Comparison of ENCODE assay signal across 14 cellular contexts in the genomic region with DNA sequence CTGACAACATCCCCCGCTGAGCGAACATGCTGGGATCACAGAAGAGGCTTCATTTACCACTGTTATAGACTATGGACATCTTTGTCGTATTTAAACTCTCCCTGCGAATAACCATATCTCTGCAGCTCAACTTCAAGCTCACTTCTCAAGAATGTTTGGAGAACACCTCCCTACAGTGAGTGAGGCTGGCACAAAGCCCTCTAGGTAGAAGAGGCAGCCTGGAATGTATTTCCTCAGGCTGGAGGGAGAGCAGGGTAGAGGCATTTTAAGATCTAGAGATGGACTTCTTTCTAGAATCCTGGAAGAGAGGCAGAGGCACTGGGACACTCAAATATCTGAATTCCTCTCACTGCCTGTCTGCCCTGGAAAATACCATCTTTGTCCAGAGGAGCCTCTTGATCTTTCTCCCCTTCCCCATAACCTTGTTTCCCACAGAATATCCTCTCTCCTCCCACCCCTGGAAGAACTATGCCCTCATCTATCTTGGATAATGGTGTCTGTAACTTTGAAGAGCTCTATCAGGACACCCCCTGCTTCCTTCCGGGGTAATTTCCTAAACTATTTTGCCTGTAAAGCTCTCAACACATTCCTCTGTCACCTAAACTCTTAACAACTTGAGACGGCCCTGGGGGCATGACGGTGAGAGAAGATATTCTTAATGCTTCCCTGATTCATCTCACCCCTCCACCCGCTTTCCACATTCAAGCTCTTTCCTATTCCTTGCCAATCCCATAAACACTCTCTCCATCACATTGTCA. TPM values are rescaled to one million over a fixed set of nuclear protein-coding genes. Genes with fewer than 3 reads are reported as not detected.
DNase-seq lines count a peak whose midpoint lies in the region; ATAC-seq and TF ChIP-seq lines count a peak whose summit lies in the region.
"Had no signal": no experiment of that assay in that cellular context is flagged by ENCODE, and none has a peak within 500 bp of the region (broad histone marks: within the 10 kb centered on the region; RNA-seq: fewer than 3 reads in every experiment).

No MANE protein-coding gene starts in this region.

- POLR2A ChIA-PET in IMR-90 (lab: Charles Lee; ENCODE audit: unreplicated experiment) = interaction anchor here (0.5 kb wide), 1 partner anchor 74 kb away, joined by 8 read pairs; no protein-coding TSS in a partner anchor

- 79% methylated on average over 5 of the region's 8 CpGs; no CpG with 5 or more reads in 1 of the 2 experiments for WGBS in IMR-90 (ENCODE audit: extremely low coverage in 2 of 2, insufficient read length in 1 of 2), 2 experiments
- WGBS in smooth muscle cell (ENCODE audit: low lambda C conversion rate) = 54% methylated on average over 8 of the region's 8 CpGs
- WGBS in esophagus muscularis mucosa = 59% methylated on average over 8 of the region's 8 CpGs

- H4K20me1 ChIP-seq in IMR-90 (ENCODE audit: insufficient read depth, low read length) (no peaks in the 10 kb centered on the region), smooth muscle cell (ENCODE audit: low read depth) (peaks cover 10% of the 10 kb centered on the region)

- H3K27ac Mint-ChIP-seq in CD14-positive monocyte = no peak overlapping the region

- H3K36me3 Mint-ChIP-seq in CD14-positive monocyte = peaks cover 0 to 2% of the 10 kb centered on the region in 2 donors
- H3K36me3 Mint-ChIP-seq: CD4-positive, CD25-positive, alpha-beta regulatory T cell had no signal

- peak; percentile 58 for DNase-seq in ELF-1 (ENCODE audit: low read depth, low spot score)
- no peak for DNase-seq in IMR-90
- DNase-seq in islet precursor cell = peak; percentile 86
- DNase-seq in smooth muscle cell (lab: John Stamatoyannopoulos, UW; ENCODE audit: unreplicated experiment) = no peak
- DNase-seq in CD14-positive monocyte (ENCODE audit: low spot score) = no peak
- DNase-seq in central memory CD4-positive, alpha-beta T cell = no peak
- DNase-seq in esophagus muscularis mucosa (ENCODE audit: extremely low spot score) = no peak
- DNase-seq: CD4-positive, CD25-positive, alpha-beta regulatory T cell; DMS53; KG1; MG63; NCI-H1092 treated with DMSO at 0.1 percent for 48 hours; SHP77 treated with DMSO at 0.1 percent for 48 hours had no signal

- TF ChIP-seq RAD21 in IMR-90 (IDR thresholded peaks at IDR 0.05; ENCODE audit: low read length) = no peak

- H3K27ac ChIP-seq in IMR-90 (ENCODE audit: insufficient read depth, low read length) (no peak overlapping the region), smooth muscle cell (ENCODE audit: low read depth) (no peak overlapping the region), esophagus muscularis mucosa (replicated peaks in 1 of 4) (no peak overlapping the region)

- peaks cover 23% of the 10 kb centered on the region for H3K4me1 Mint-ChIP-seq in CD14-positive monocyte

- peaks cover 22% of the 10 kb centered on the region for H3K79me2 ChIP-seq in smooth muscle cell (ENCODE audit: low read depth)

- no peak overlapping the region for H2BK20ac ChIP-seq in IMR-90 (ENCODE audit: low read depth, low read length)

- peaks cover 8 to 17% of the 10 kb centered on the region in 2 experiments for H3K79me1 ChIP-seq in IMR-90 (ENCODE audit: low read depth in 1 of 2, low read length in 2 of 2)

- H3K4me2 ChIP-seq in IMR-90 (ENCODE audit: low read depth, low read length) (no peak overlapping the region), smooth muscle cell (no peak overlapping the region)

- H3K27me3 ChIP-seq in IMR-90 (ENCODE audit: control insufficient read depth, insufficient read depth, low read length) = no peaks in the 10 kb centered on the region
- no peaks in the 10 kb centered on the region for H3K27me3 ChIP-seq in smooth muscle cell (ENCODE audit: low read depth)
- no peaks in the 10 kb centered on the region for H3K27me3 ChIP-seq in esophagus muscularis mucosa
- H3K27me3 ChIP-seq: MG63 had no signal

- H3K4me3 ChIP-seq in IMR-90 (ENCODE audit: insufficient read depth, low read depth, low read length) (no peak overlapping the region), smooth muscle cell (no peak overlapping the region), esophagus muscularis mucosa (no peak overlapping the region)
- H3K4me3 ChIP-seq: HAP-1, MG63 had no signal

- in situ Hi-C loops in IMR-90 (cut with MboI; ENCODE audit: low sequenced_read_pairs) = loop anchor here (5.0 to 10.0 kb wide), 2 partner anchors 164 to 297 kb away; no protein-coding TSS in a partner anchor

- TF ChIP-seq EP300 in esophagus muscularis mucosa (IDR thresholded peaks at IDR 0.05) = no peak

- no peak overlapping the region for H3K56ac ChIP-seq in IMR-90 (ENCODE audit: extremely low read depth, insufficient read depth, low read length)

- peak overlapping the region; percentile 18 for H3K18ac ChIP-seq in IMR-90 (ENCODE audit: low read depth, low read length)

- ATAC-seq in IMR-90 (ENCODE audit: low read depth) = no peak

- intact Hi-C loops in IMR-90 (cut with micrococcal nuclease) (loop anchor here (10.0 kb wide), 1 partner anchor 546 kb away; the partner anchor contains the start of genes APLF and FBXO48), CD14-positive monocyte (cut with micrococcal nuclease) (no loop called here), esophagus muscularis mucosa (cut with DNase I) (loop anchor here (5.0 kb wide), 2 partner anchors 68 to 427 kb away; partner anchors contain the start of gene NFU1)

- H4K5ac ChIP-seq in IMR-90 (ENCODE audit: low read depth, low read length) = no peak overlapping the region

- peak overlapping the region; percentile 39; the same call in 1 of the 2 replicates for H4K91ac ChIP-seq in IMR-90 (ENCODE audit: insufficient read depth, low read depth, low read length)

- H3K14ac ChIP-seq in IMR-90 (replicated peaks; ENCODE audit: low read depth, low read length) = no peak overlapping the region; the same call in 1 of the 2 replicates

- peaks cover 44 to 53% (median 47%) of the 10 kb centered on the region in 3 donors for H3K27me3 Mint-ChIP-seq in CD14-positive monocyte (ENCODE audit: low read depth in 3 of 3)

- H3F3A ChIP-seq in smooth muscle cell (ENCODE audit: low read depth) = peaks cover 13% of the 10 kb centered on the region

- H3K9me3 Mint-ChIP-seq in CD14-positive monocyte = peaks cover 0 to 11% (median 2%) of the 10 kb centered on the region in 7 donors

- H3K36me3 ChIP-seq in IMR-90 (ENCODE audit: control insufficient read depth, insufficient read depth, low read length) (no peaks in the 10 kb centered on the region), smooth muscle cell (ENCODE audit: low read depth) (no peaks in the 10 kb centered on the region), esophagus muscularis mucosa (no peaks in the 10 kb centered on the region)
- H3K36me3 ChIP-seq: HAP-1, MG63 had no signal

- no peaks in the 10 kb centered on the region for H3K4me1 ChIP-seq in IMR-90 (ENCODE audit: control insufficient read depth, insufficient read depth, low read length)
- H3K4me1 ChIP-seq in smooth muscle cell (ENCODE audit: low read depth) = peaks cover 10% of the 10 kb centered on the region
- peaks cover 14 to 39% (median 28%) of the 10 kb centered on the region in 4 donors for H3K4me1 ChIP-seq in esophagus muscularis mucosa
- H3K4me1 ChIP-seq: HAP-1 had no signal

- TF ChIP-seq CTCF in IMR-90 (conservative IDR thresholded peaks at IDR 0.05; ENCODE audit: low read depth, low read length) (no peak), smooth muscle cell (IDR thresholded peaks at IDR 0.05; ENCODE audit: borderline replicate concordance, insufficient read depth, poor library complexity, severe bottlenecking) (no peak), CD14-positive monocyte (IDR thresholded peaks at IDR 0.05) (no peak), esophagus muscularis mucosa (IDR thresholded peaks at IDR 0.05) (no peak)

- H3K23ac ChIP-seq in IMR-90 (ENCODE audit: low read depth, low read length) = no peak overlapping the region

- H3K9ac ChIP-seq in IMR-90 (ENCODE audit: low read depth, low read length) (no peak overlapping the region), smooth muscle cell (ENCODE audit: low read depth) (no peak overlapping the region)

- no TSS peak for BruUV-seq in IMR-90 (replicated peaks; lab: Mats Ljungman, UMichigan)

- TF ChIP-seq POLR2A in IMR-90 (IDR thresholded peaks at IDR 0.05; ENCODE audit: low read depth, low read length) (no peak), esophagus muscularis mucosa (IDR thresholded peaks at IDR 0.05; ENCODE audit: low read depth) (no peak)

- H3K4me3 Mint-ChIP-seq in CD14-positive monocyte = peak overlapping the region in 1 of 2 donors; percentile 1

- H2BK5ac ChIP-seq in IMR-90 (ENCODE audit: low read depth, low read length, poor library complexity, severe bottlenecking) = no peak overlapping the region

- H3K4ac ChIP-seq in IMR-90 (ENCODE audit: low read depth, low read length) = peak overlapping the region; percentile 15

- CTCF ChIA-PET in IMR-90 (lab: Yijun Ruan, JAX) = interaction anchor here (0.6 kb wide), 1 partner anchor 234 kb away, joined by 3 read pairs; no protein-coding TSS in a partner anchor

- H2AK9ac ChIP-seq in IMR-90 (replicated peaks; ENCODE audit: low read depth, low read length, poor library complexity) = no peak overlapping the region

- peak overlapping the region; percentile 8; the same call in 1 of the 3 replicates for H2BK15ac ChIP-seq in IMR-90 (ENCODE audit: low read depth, low read length)

- H4K8ac ChIP-seq in IMR-90 (ENCODE audit: low read depth in 2 of 2, low read length in 2 of 2) = peak overlapping the region in 1 of 2 experiments; percentile 36; a peak in 2 of 4 replicates

- H3K9me1 ChIP-seq in IMR-90 (ENCODE audit: insufficient read depth, low read length) = no peaks in the 10 kb centered on the region; the same call in 1 of the 2 replicates

- H2BK120ac ChIP-seq in IMR-90 (ENCODE audit: low read depth, low read length) = peak overlapping the region; percentile 26; the same call in 1 of the 2 replicates

- H2AFZ ChIP-seq in IMR-90 (replicated peaks; ENCODE audit: low read length, poor library complexity) (peak overlapping the region; percentile 59), smooth muscle cell (ENCODE audit: low read depth) (peak overlapping the region; percentile 58)

- peak overlapping the region; percentile 44 for H2AK5ac ChIP-seq in IMR-90 (ENCODE audit: low read depth, low read length)

- dilution Hi-C loops in IMR-90 (cut with HindIII; ENCODE audit: low sequenced_read_pairs, unreplicated experiment) = loop anchor here (25.0 kb wide), 1 partner anchor 302 kb away; no protein-coding TSS in a partner anchor

- H3K9me3 ChIP-seq in IMR-90 (ENCODE audit: control insufficient read depth, insufficient read depth, low read length) (no peaks in the 10 kb centered on the region), smooth muscle cell (replicated peaks; ENCODE audit: low read depth) (no peaks in the 10 kb centered on the region), esophagus muscularis mucosa (no peaks in the 10 kb centered on the region)
- H3K9me3 ChIP-seq: HAP-1, MG63 had no signal

RNA-seq across cellular contexts. Expression of gene ANTXR1, which starts 2.4 kb away (rescaled TPM):
- 27.2 and 29.2 TPM in 2 replicates for total RNA-seq in IMR-90 (2012; rRNA removed)
- 32.8 and 36.9 TPM in 2 replicates for polyA plus RNA-seq in IMR-90 (2012; rRNA removed)
- 19.6 and 25.2 TPM in 2 replicates for polyA plus RNA-seq in IMR-90 (2012; cell fraction: cytosol; rRNA removed)
- 8.1 and 32.8 TPM in 2 replicates for polyA plus RNA-seq in IMR-90 (2012; cell fraction: nucleus; rRNA removed; ENCODE audit: low replicate concordance)
- 292 and 302 TPM in 2 replicates for total RNA-seq in smooth muscle cell
- 230 and 309 TPM in 2 replicates for polyA plus RNA-seq in smooth muscle cell
- polyA plus RNA-seq in CD14-positive monocyte = not detected
- total RNA-seq in esophagus muscularis mucosa = 100 to 1,000 TPM in 1 of 4 donors, 10 to 100 TPM in 3; 74.6 to 115 (median 92.1) TPM
- total RNA-seq: CD4-positive, CD25-positive, alpha-beta regulatory T cell had no signal
- polyA plus RNA-seq: CD4-positive, CD25-positive, alpha-beta regulatory T cell had no signal

RNA-seq across cellular contexts. Expression of gene GKN1, which starts 36.2 kb away (rescaled TPM):
- total RNA-seq in IMR-90 (2012; rRNA removed) = not detected in 2 replicates
- not detected in 2 replicates for polyA plus RNA-seq in IMR-90 (2012; rRNA removed)
- 0.13 TPM in 1 of 2 replicates, not detected in the other for polyA plus RNA-seq in IMR-90 (2012; cell fraction: cytosol; rRNA removed)
- polyA plus RNA-seq in IMR-90 (2012; cell fraction: nucleus; rRNA removed; ENCODE audit: low replicate concordance) = 0.62 TPM in 1 of 2 replicates, not detected in the other
- total RNA-seq in smooth muscle cell = not detected in 2 replicates
- 1.4 TPM in 1 of 2 replicates, not detected in the other for polyA plus RNA-seq in smooth muscle cell
- not detected for polyA plus RNA-seq in CD14-positive monocyte
- total RNA-seq in esophagus muscularis mucosa = not detected
- total RNA-seq: CD4-positive, CD25-positive, alpha-beta regulatory T cell had no signal
- polyA plus RNA-seq: CD4-positive, CD25-positive, alpha-beta regulatory T cell had no signal

RNA-seq across cellular contexts. Expression of gene GKN2, which starts 57.9 kb away (rescaled TPM):
- total RNA-seq in IMR-90 (2012; rRNA removed) (not detected in 2 replicates), smooth muscle cell (not detected in 2 replicates), esophagus muscularis mucosa (not detected)
- polyA plus RNA-seq in IMR-90 (2012; rRNA removed) (not detected in 2 replicates), smooth muscle cell (not detected in 2 replicates), CD14-positive monocyte (not detected)
- polyA plus RNA-seq in IMR-90 (2012; cell fraction: cytosol; rRNA removed) = not detected in 2 replicates
- polyA plus RNA-seq in IMR-90 (2012; cell fraction: nucleus; rRNA removed; ENCODE audit: low replicate concordance) = not detected in 2 replicates
- total RNA-seq: CD4-positive, CD25-positive, alpha-beta regulatory T cell had no signal
- polyA plus RNA-seq: CD4-positive, CD25-positive, alpha-beta regulatory T cell had no signal

Comparison
In these comparisons a context has a peak if more than half of its experiments do, and no peak if none do; other contexts are left out.
1. DNase-seq: peak in ELF-1 (single experiment) and islet precursor cell (single experiment); none in IMR-90 (single experiment), smooth muscle cell (single experiment), CD14-positive monocyte (single experiment), central memory CD4-positive, alpha-beta T cell (single experiment) and esophagus muscularis mucosa (single experiment).
2. intact Hi-C loops: an anchor here in IMR-90 (10.0 kb wide) and esophagus muscularis mucosa (5.0 kb wide); none called in CD14-positive monocyte.